ENCODE assay signal across 10 cellular contexts in the genomic region with DNA sequence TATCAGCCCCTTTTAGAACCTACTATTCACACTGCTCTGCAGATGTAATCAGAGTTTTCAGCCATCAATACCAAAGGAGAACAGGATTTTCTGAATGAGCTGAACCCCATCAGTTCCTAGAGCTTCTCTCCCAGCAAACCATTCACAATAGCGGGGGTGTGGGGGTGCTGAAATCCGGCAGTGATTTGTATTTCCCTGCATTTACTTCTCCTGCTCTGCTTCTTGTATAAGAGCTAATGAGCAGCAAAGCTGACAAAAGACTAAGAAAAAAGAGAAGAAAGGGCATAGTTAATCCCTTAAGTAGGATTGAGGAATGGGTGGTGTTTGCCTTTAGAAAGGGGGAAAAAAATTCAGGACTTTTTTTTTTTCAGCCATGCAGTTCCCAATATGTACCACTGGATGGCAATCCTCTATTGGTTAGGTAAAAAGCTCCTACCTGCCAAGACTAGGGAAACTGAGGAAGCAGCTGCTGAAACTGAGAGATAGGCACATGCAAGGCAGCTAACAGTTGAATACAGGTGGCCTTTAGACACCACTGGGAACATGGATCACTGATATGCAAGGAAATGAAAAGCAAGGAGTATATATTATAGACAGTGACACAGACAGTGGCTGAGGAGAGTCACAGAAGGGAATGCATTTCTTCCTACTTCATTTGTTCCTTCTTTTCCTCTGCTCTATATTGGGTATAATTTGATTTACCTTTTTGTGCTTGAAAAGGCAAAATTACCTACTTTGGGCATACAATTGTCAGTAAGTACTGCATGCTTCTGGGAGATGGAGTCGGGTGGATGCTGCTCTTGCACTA.
DNase-seq lines count a peak whose midpoint lies in the region; ATAC-seq, FAIRE-seq and TF ChIP-seq lines count a peak whose summit lies in the region.
"Had no signal": no experiment of that assay in that cellular context is flagged by ENCODE, and none has a peak within 500 bp of the region (broad histone marks: within the 10 kb centered on the region; RNA-seq: fewer than 3 reads in every experiment).

No MANE protein-coding gene starts in this region.

- in situ Hi-C loops in brain microvascular endothelial cell (cut with HindIII; ENCODE audit: low pct_ligation_motif_present, low sequenced_read_pairs) = no loop called here

- no peaks in the 10 kb centered on the region for H3K36me3 ChIP-seq in brain microvascular endothelial cell (replicated peaks)
- H3K36me3 ChIP-seq in effector memory CD4-positive, alpha-beta T cell (ENCODE audit: control insufficient read depth, insufficient read depth, low read length) = no peaks in the 10 kb centered on the region
- H3K36me3 ChIP-seq: stomach had no signal

- H3K27ac ChIP-seq in HL-60 (replicated peaks) (no peak overlapping the region), brain microvascular endothelial cell (no peak overlapping the region)
- no peak overlapping the region for H3K27ac ChIP-seq in effector memory CD4-positive, alpha-beta T cell (ENCODE audit: insufficient read depth, low read length, poor library complexity, severe bottlenecking)
- H3K27ac ChIP-seq: stomach had no signal

- ATAC-seq in GM19463 (IDR thresholded peaks at IDR 0.05; ENCODE audit: unreplicated experiment) (no peak), HG03520 (IDR thresholded peaks at IDR 0.05; ENCODE audit: unreplicated experiment) (no peak)

- no peak for DNase-seq in D721Med (ENCODE audit: insufficient read length, low spot score)
- DNase-seq in HL-60 (ENCODE audit: low read depth in 1 of 2, low spot score in 1 of 2) = no peak
- no peak for DNase-seq in brain microvascular endothelial cell
- peak; percentile 1 for DNase-seq in midbrain (lab: John Stamatoyannopoulos, UW)
- DNase-seq in effector memory CD4-positive, alpha-beta T cell = no peak
- no peak for DNase-seq in activated naive CD4-positive, alpha-beta T cell (lab: John Stamatoyannopoulos, UW)
- DNase-seq: retina, stomach had no signal

- no peak overlapping the region for H3K4me3 ChIP-seq in HL-60 (replicated peaks; ENCODE audit: insufficient read depth, low read length)
- H3K4me3 ChIP-seq in brain microvascular endothelial cell (ENCODE audit: low read depth, low read length) = no peak overlapping the region
- H3K4me3 ChIP-seq in effector memory CD4-positive, alpha-beta T cell (ENCODE audit: insufficient read depth, low read depth, low read length, poor library complexity, severe bottlenecking) = no peak overlapping the region
- H3K4me3 ChIP-seq: stomach had no signal

- H3K27me3 ChIP-seq in HL-60 (ENCODE audit: insufficient read depth, poor library complexity, severe bottlenecking) (no peaks in the 10 kb centered on the region), brain microvascular endothelial cell (replicated peaks) (no peaks in the 10 kb centered on the region)
- no peaks in the 10 kb centered on the region for H3K27me3 ChIP-seq in effector memory CD4-positive, alpha-beta T cell (replicated peaks; ENCODE audit: control insufficient read depth, insufficient read depth, low read length, poor library complexity, severe bottlenecking)

- H3K4me1 ChIP-seq in effector memory CD4-positive, alpha-beta T cell (ENCODE audit: control insufficient read depth, insufficient read depth, low read length, poor library complexity, severe bottlenecking) = no peaks in the 10 kb centered on the region
- H3K4me1 ChIP-seq: stomach had no signal

- TF ChIP-seq CTCF in D721Med (IDR thresholded peaks at IDR 0.05; ENCODE audit: insufficient read depth, missing control alignments) (peak; percentile 48), HL-60 (IDR thresholded peaks at IDR 0.05; ENCODE audit: insufficient read depth, low read length) (peak; percentile 8), brain microvascular endothelial cell (IDR thresholded peaks at IDR 0.05; ENCODE audit: low read depth, low read length, missing control alignments) (peak; percentile 67)

- no peaks in the 10 kb centered on the region for H3K9me3 ChIP-seq in effector memory CD4-positive, alpha-beta T cell (ENCODE audit: control insufficient read depth, low read length)
- H3K9me3 ChIP-seq: stomach had no signal

- no peak for FAIRE-seq in D721Med (lab: Jason Lieb, UNC)

Comparison
In these comparisons a context has a peak if more than half of its experiments do, and no peak if none do; other contexts are left out.
1. CTCF ChIP-seq: peak in every context shown above with its lines; median percentile 67 in brain microvascular endothelial cell; 48 in D721Med; 8 in HL-60.